Comparison of ENCODE assay signal across 10 cellular contexts in genomic region chr20:45832619-45833018, GRCh38. TPM values are rescaled to one million over a fixed set of nuclear protein-coding genes. Genes with fewer than 3 reads are reported as not detected.
DNase-seq lines count a peak whose midpoint lies in the region; ATAC-seq and TF ChIP-seq lines count a peak whose summit lies in the region.
"Had no signal": no experiment of that assay in that cellular context is flagged by ENCODE, and none has a peak within 500 bp of the region (broad histone marks: within the 10 kb centered on the region; RNA-seq: fewer than 3 reads in every experiment).

No MANE protein-coding gene starts in this region.

- H3K4me3 ChIP-seq in foreskin fibroblast (ENCODE audit: low read depth in 1 of 2, low read length in 2 of 2) (peak overlapping the region; percentile 83 to 92), gastrocnemius medialis (peak overlapping the region in 2 of 4 donors; percentile 73 to 79)

- CTCF ChIA-PET in Calu3 (lab: Charles Lee) = no interaction called here

- H3K36me3 ChIP-seq in gastrocnemius medialis = peaks cover 0 to 6% of the 10 kb centered on the region in 2 donors

- H3K4me1 ChIP-seq in gastrocnemius medialis = peaks cover 49 to 66% of the 10 kb centered on the region in 2 donors

- TF ChIP-seq POLR2A in gastrocnemius medialis (IDR thresholded peaks at IDR 0.05) = no peak

- H3K4me3 Mint-ChIP-seq in Calu3 (ENCODE audit: low read depth, unreplicated experiment) = peak overlapping the region; percentile 86

- BruUV-seq in Calu3 (replicated peaks; lab: Mats Ljungman, UMichigan) = no TSS peak

- TF ChIP-seq CTCF in Calu3 (IDR thresholded peaks at IDR 0.05; ENCODE audit: unreplicated experiment) = no peak
- TF ChIP-seq CTCF in VCaP (conservative IDR thresholded peaks at IDR 0.05) = no peak
- no peak for TF ChIP-seq CTCF in foreskin fibroblast (IDR thresholded peaks at IDR 0.05; ENCODE audit: low read depth, low read length)
- TF ChIP-seq CTCF in gastrocnemius medialis (IDR thresholded peaks at IDR 0.05 in 4 of 5, conservative IDR thresholded peaks at IDR 0.05 in 1 of 5) = no peak

- peaks cover 8% of the 10 kb centered on the region for H3K4me1 Mint-ChIP-seq in Calu3 (ENCODE audit: low read depth, unreplicated experiment)

- intact Hi-C loops in Calu3 (cut with micrococcal nuclease; ENCODE audit: unreplicated experiment) = no loop called here
- intact Hi-C loops in gastrocnemius medialis (cut with DNase I; ENCODE audit: low total_unique reads) = loop anchor here (2.0 kb wide), 1 partner anchor 34 kb away; no protein-coding TSS in a partner anchor

- in situ Hi-C loops in gastrocnemius medialis (cut with MboI; ENCODE audit: low sequenced_read_pairs in 4 of 4) = no loop called here

- H3K27ac Mint-ChIP-seq in Calu3 (ENCODE audit: unreplicated experiment) = no peak overlapping the region

- no peaks in the 10 kb centered on the region for H3K27me3 ChIP-seq in gastrocnemius medialis

- DNase-seq in Calu3 = no peak
- DNase-seq in foreskin fibroblast = no peak
- no peak for DNase-seq in gastrocnemius medialis
- DNase-seq in Ammon's horn (ENCODE audit: low spot score) = no peak
- DNase-seq in stimulated activated CD4-positive, alpha-beta T cell treated with anti-CD3 and anti-CD28 coated beads, Interleukin-2, amount 100 ng/mL, for 48 hours = no peak
- no peak for DNase-seq in NCI-H1436 (lab: John Stamatoyannopoulos, UW)
- DNase-seq: activated naive CD4-positive, alpha-beta T cell; retina had no signal

- H3K9me3 Mint-ChIP-seq in Calu3 (ENCODE audit: low read depth, unreplicated experiment) = no peaks in the 10 kb centered on the region

- peak overlapping the region; percentile 83 for H3K27ac ChIP-seq in VCaP
- peak overlapping the region; percentile 95 to 97 (median 96) for H3K27ac ChIP-seq in gastrocnemius medialis

- H3K36me3 Mint-ChIP-seq in Calu3 (ENCODE audit: insufficient read depth, unreplicated experiment) = peaks cover 31% of the 10 kb centered on the region

- no peaks in the 10 kb centered on the region for H3K27me3 Mint-ChIP-seq in Calu3 (ENCODE audit: unreplicated experiment)

- H3K9me3 ChIP-seq in gastrocnemius medialis = no peaks in the 10 kb centered on the region

- ATAC-seq in gastrocnemius medialis = no peak
- ATAC-seq in HG03039 (IDR thresholded peaks at IDR 0.05; ENCODE audit: unreplicated experiment) = no peak

RNA-seq across cellular contexts. Expression of gene SNX21, which starts 1.0 kb away (rescaled TPM):
- 7.6 and 8.7 TPM in 2 replicates for total RNA-seq in Calu3 (2022)
- 100 to 1,000 TPM in 2 of 4 donors, 10 to 100 TPM in 2; 35.8 to 114 (median 79.0) TPM for total RNA-seq in gastrocnemius medialis

RNA-seq across cellular contexts. Expression of gene TNNC2, which starts 5.5 kb away (rescaled TPM):
- not detected in 2 replicates for total RNA-seq in Calu3 (2022)
- total RNA-seq in gastrocnemius medialis = 1,000 to 10,000 TPM; 2,919 to 3,968 (median 3,006) TPM

RNA-seq across cellular contexts. Expression of gene UBE2C, which starts 20.2 kb away (rescaled TPM):
- total RNA-seq in Calu3 (2022) = 189 and 210 TPM in 2 replicates
- under 1 TPM in 1 of 4 donors, not detected in 3; 0.84 TPM for total RNA-seq in gastrocnemius medialis

RNA-seq across cellular contexts. Expression of gene ACOT8, which starts 24.6 kb away (rescaled TPM):
- total RNA-seq in Calu3 (2022) (37.9 and 39.9 TPM in 2 replicates), gastrocnemius medialis (10 to 100 TPM; 32.3 to 66.2 (median 41.4) TPM)

RNA-seq across cellular contexts. Expression of gene ZSWIM3, which starts 24.8 kb away (rescaled TPM):
- total RNA-seq in Calu3 (2022) (5.2 and 6.1 TPM in 2 replicates), gastrocnemius medialis (1 to 10 TPM; 1.3 to 3.3 (median 2.1) TPM)

Comparison
In these comparisons a context has a peak if more than half of its experiments do, and no peak if none do; other contexts are left out.
1. RNA of gene TNNC2, which starts 5.5 kb away (total RNA-seq): 2,919 to 3,968 TPM in gastrocnemius medialis; not detected in Calu3; every median in the first group is over 1,000 times any median in the second.
2. RNA of gene UBE2C, which starts 20.2 kb away (total RNA-seq): 189 to 210 TPM in Calu3; 0.84 TPM in gastrocnemius medialis; every median in the first group is over 100 times any median in the second.